Comparison of ENCODE assay signal across 21 cellular contexts in genomic region chr2:9574314-9574713, GRCh38. TPM values are rescaled to one million over a fixed set of nuclear protein-coding genes. Genes with fewer than 3 reads are reported as not detected.
A peak's percentile ranks its signal among the peaks of the same experiment; 100 is the strongest.
DNase-seq lines count a peak whose midpoint lies in the region; ATAC-seq and TF ChIP-seq lines count a peak whose summit lies in the region.
"Had no signal": no experiment of that assay in that cellular context is flagged by ENCODE, and none has a peak within 500 bp of the region (broad histone marks: within the 10 kb centered on the region; RNA-seq: fewer than 3 reads in every experiment).

No MANE protein-coding gene starts in this region.

- no peaks in the 10 kb centered on the region for H3K79me2 ChIP-seq in KMS-11 (ENCODE audit: insufficient read depth, low read depth)

- TF ChIP-seq EP300 in tibial nerve (IDR thresholded peaks at IDR 0.05) = no peak

- H3K36me3 ChIP-seq in KMS-11 (ENCODE audit: insufficient read depth) = no peaks in the 10 kb centered on the region
- H3K36me3 ChIP-seq in left lung = no peaks in the 10 kb centered on the region
- H3K36me3 ChIP-seq in subcutaneous abdominal adipose tissue (ENCODE audit: control insufficient read depth in 5 of 5, insufficient read depth in 5 of 5, low read length in 5 of 5) = no peaks in the 10 kb centered on the region
- peaks cover 0 to 1% (median 0%) of the 10 kb centered on the region in 3 donors for H3K36me3 ChIP-seq in tibial nerve

- peak; percentile 47 for DNase-seq in astrocyte of the hippocampus (ENCODE audit: low read depth, low spot score)
- no peak for DNase-seq in left lung
- DNase-seq in NCI-H510A treated with DMSO at 0.1 percent for 48 hours (lab: John Stamatoyannopoulos, UW) = no peak
- DNase-seq in tibial nerve (ENCODE audit: low spot score in 2 of 2) = no peak
- DNase-seq: activated CD8-positive, alpha-beta memory T cell treated with anti-CD3 and anti-CD28 coated beads, Interleukin-2, amount 50 U/mL, for 4 hours; activated naive CD4-positive, alpha-beta T cell treated with anti-CD3 and anti-CD28 coated beads for 36 hours; C1 segment of cervical spinal cord; DMS79; hippocampal formation; KBM-7; kidney; NCI-H1105 treated with DMSO at 0.1 percent for 48 hours; NCI-H2107; nucleus accumbens; stimulated activated CD4-positive, alpha-beta T cell treated with anti-CD3 and anti-CD28 coated beads, Interleukin-4, amount 100 ng/mL, for 1 hour; T1000 had no signal

- peak overlapping the region; percentile 1; the same call in 1 of the 2 replicates for H3K27ac ChIP-seq in KMS-11
- H3K27ac ChIP-seq in left lung = peak overlapping the region; percentile 50 to 71
- H3K27ac ChIP-seq in subcutaneous abdominal adipose tissue (ENCODE audit: low read depth, low read length) = peak overlapping the region; percentile 21
- peak overlapping the region in 2 of 4 donors; percentile 45 to 68 for H3K27ac ChIP-seq in tibial nerve
- H3K27ac ChIP-seq: SK-N-MC had no signal

- H3K4me3 ChIP-seq in KMS-11 (IDR thresholded peaks at IDR 0.05; ENCODE audit: insufficient read depth, low read depth, low read length) (no peak overlapping the region), left lung (no peak overlapping the region), subcutaneous abdominal adipose tissue (ENCODE audit: low read depth in 1 of 5, low read length in 5 of 5) (no peak overlapping the region), tibial nerve (no peak overlapping the region)
- H3K4me3 ChIP-seq: GM23338, SK-N-MC had no signal

- H3K4me1 ChIP-seq in KMS-11 (ENCODE audit: low read depth, poor library complexity, severe bottlenecking) (peaks cover 33% of the 10 kb centered on the region), left lung (no peaks in the 10 kb centered on the region), subcutaneous abdominal adipose tissue (ENCODE audit: control insufficient read depth in 5 of 5, insufficient read depth in 5 of 5, low read length in 5 of 5) (peaks cover 0 to 24% (median 14%) of the 10 kb centered on the region in 5 donors), tibial nerve (peaks cover 0 to 14% (median 2%) of the 10 kb centered on the region in 4 donors)

- H3K9ac ChIP-seq in KMS-11 = no peak overlapping the region
- no peak overlapping the region for H3K9ac ChIP-seq in subcutaneous abdominal adipose tissue (ENCODE audit: low read length in 5 of 5)

- TF ChIP-seq POLR2A in tibial nerve (IDR thresholded peaks at IDR 0.05) = no peak

- no peaks in the 10 kb centered on the region for H4K20me1 ChIP-seq in KMS-11 (ENCODE audit: insufficient read depth)

- WGBS in tibial nerve, 2 donors = 55 to 64% methylated on average over 2 of the region's 2 CpGs

- no peak overlapping the region for H2AFZ ChIP-seq in KMS-11 (ENCODE audit: low read depth)
- H2AFZ ChIP-seq: GM23338 had no signal

- H3K27me3 ChIP-seq in KMS-11 (ENCODE audit: insufficient read depth, low read depth) = no peaks in the 10 kb centered on the region
- H3K27me3 ChIP-seq in left lung = no peaks in the 10 kb centered on the region
- H3K27me3 ChIP-seq in subcutaneous abdominal adipose tissue (ENCODE audit: control insufficient read depth in 5 of 5, insufficient read depth in 4 of 5, low read length in 5 of 5) = no peaks in the 10 kb centered on the region
- H3K27me3 ChIP-seq in tibial nerve = no peaks in the 10 kb centered on the region

- TF ChIP-seq CTCF in KMS-11 (conservative IDR thresholded peaks at IDR 0.05; ENCODE audit: low read depth, low read length) = no peak
- TF ChIP-seq CTCF in left lung (IDR thresholded peaks at IDR 0.05) = no peak
- no peak for TF ChIP-seq CTCF in tibial nerve (IDR thresholded peaks at IDR 0.05)

- intact Hi-C loops in left lung (cut with DNase I) = no loop called here

- ATAC-seq in left lung (peak; percentile 81), GM18867 (IDR thresholded peaks at IDR 0.05; ENCODE audit: unreplicated experiment) (no peak)

- peak overlapping the region; percentile 58; the same call in 1 of the 2 replicates for H3K4me2 ChIP-seq in KMS-11
- H3K4me2 ChIP-seq: GM23338 had no signal

- H3K9me3 ChIP-seq in left lung (no peaks in the 10 kb centered on the region), subcutaneous abdominal adipose tissue (ENCODE audit: control insufficient read depth in 5 of 5, low read length in 5 of 5) (no peaks in the 10 kb centered on the region), tibial nerve (no peaks in the 10 kb centered on the region)

RNA-seq across cellular contexts. Expression of gene ADAM17, which starts 18.7 kb away (rescaled TPM):
- total RNA-seq in left lung = 10 to 100 TPM; 40.9 to 55.8 TPM
- total RNA-seq in tibial nerve = 10 to 100 TPM; 30.6 to 50.9 (median 42.6) TPM

RNA-seq across cellular contexts. Expression of gene YWHAQ, which starts 56.5 kb away (rescaled TPM):
- total RNA-seq in left lung (100 to 1,000 TPM; 229 to 257 TPM), tibial nerve (100 to 1,000 TPM; 166 to 213 (median 185) TPM)
